11 cellular contexts compared by ENCODE assay signal in genomic region chr10:75208177-75208576, GRCh38. TPM values are rescaled to one million over a fixed set of nuclear protein-coding genes. Genes with fewer than 3 reads are reported as not detected.
DNase-seq lines count a peak whose midpoint lies in the region; ATAC-seq and TF ChIP-seq lines count a peak whose summit lies in the region.
"Had no signal": no experiment of that assay in that cellular context is flagged by ENCODE, and none has a peak within 500 bp of the region (broad histone marks: within the 10 kb centered on the region; RNA-seq: fewer than 3 reads in every experiment).

No MANE protein-coding gene starts in this region.

- H3K36me3 ChIP-seq in PC-3 (ENCODE audit: low read depth, low read length) (peaks cover 18% of the 10 kb centered on the region), psoas muscle (ENCODE audit: insufficient read depth in 1 of 2, low read depth in 1 of 2) (peaks cover 0 to 16% of the 10 kb centered on the region in 2 donors), SK-N-SH (replicated peaks in 1 of 2; ENCODE audit: control insufficient read depth in 1 of 2, insufficient read depth in 2 of 2, low read length in 1 of 2) (peaks cover 5 to 14% of the 10 kb centered on the region in 2 experiments)

- BruUV-seq in PC-3 (replicated peaks; lab: Mats Ljungman, UMichigan): no TSS peak

- no peaks in the 10 kb centered on the region for H3K27me3 ChIP-seq in PC-3 (ENCODE audit: low read length)
- H3K27me3 ChIP-seq in psoas muscle (ENCODE audit: insufficient read depth in 3 of 3, low read length in 2 of 3): no peaks in the 10 kb centered on the region
- H3K27me3 ChIP-seq in SK-N-SH (ENCODE audit: insufficient read depth): no peaks in the 10 kb centered on the region
- H3K27me3 ChIP-seq: SJSA1 had no signal

- no peak overlapping the region for H2AFZ ChIP-seq in PC-3 (ENCODE audit: low read length)
- H2AFZ ChIP-seq in SK-N-SH (ENCODE audit: low read depth): no peak overlapping the region

- H3K4me3 ChIP-seq in PC-3 (ENCODE audit: low read length) (no peak overlapping the region), psoas muscle (no peak overlapping the region), SK-N-SH (ENCODE audit: low read depth in 2 of 2, low read length in 1 of 2) (no peak overlapping the region)
- H3K4me3 ChIP-seq: HAP-1, SJSA1 had no signal

- WGBS in psoas muscle, 3 donors: 55 to 64% (median 58%) methylated on average over 4 of the region's 4 CpGs
- 84% methylated on average over 4 of the region's 4 CpGs for WGBS in SK-N-SH (ENCODE audit: low lambda C conversion rate)

- H3K9me2 ChIP-seq in PC-3 (replicated peaks; ENCODE audit: low read length) (no peaks in the 10 kb centered on the region), SK-N-SH (no peaks in the 10 kb centered on the region)

- H3K4me1 ChIP-seq in PC-3 (ENCODE audit: insufficient read depth, low read length) (peaks cover 41% of the 10 kb centered on the region), psoas muscle (peaks cover 48% of the 10 kb centered on the region), SK-N-SH (ENCODE audit: control insufficient read depth in 1 of 2, insufficient read depth in 2 of 2, low read depth in 1 of 2, low read length in 1 of 2) (peaks cover 13 to 15% of the 10 kb centered on the region in 2 experiments; a peak in 3 of 4 replicates)

- H3K4me2 ChIP-seq in PC-3 (ENCODE audit: low read length) (peak overlapping the region; percentile 1; the same call in 1 of the 2 replicates), SK-N-SH (no peak overlapping the region)

- no peak for TF ChIP-seq RAD21 in SK-N-SH (IDR thresholded peaks at IDR 0.05; ENCODE audit: low read length)

- no peak for TF ChIP-seq EP300 in SK-N-SH (IDR thresholded peaks at IDR 0.05; ENCODE audit: borderline replicate concordance in 1 of 2, low read depth in 1 of 2, low read length in 1 of 2)

- ATAC-seq in PC-3 (no peak), esophagus mucosa (peak; percentile 55), psoas muscle (peak in 2 of 4 donors; percentile 5 to 21)

- TF ChIP-seq CTCF in PC-3 (conservative IDR thresholded peaks at IDR 0.05; ENCODE audit: low read depth, low read length) (no peak), psoas muscle (IDR thresholded peaks at IDR 0.05) (no peak), SK-N-SH (IDR thresholded peaks at IDR 0.05) (no peak)

- intact Hi-C loops in PC-3 (cut with micrococcal nuclease) (no loop called here), psoas muscle (cut with DNase I) (no loop called here)

- H3F3A ChIP-seq in PC-3 (ENCODE audit: low read length, unreplicated experiment): no peaks in the 10 kb centered on the region
- H3F3A ChIP-seq in SK-N-SH (replicated peaks; ENCODE audit: insufficient read depth): peaks cover 15% of the 10 kb centered on the region

- peaks cover 27% of the 10 kb centered on the region for H3K79me2 ChIP-seq in PC-3 (ENCODE audit: low read length)
- peaks cover 26% of the 10 kb centered on the region for H3K79me2 ChIP-seq in SK-N-SH (ENCODE audit: insufficient read depth)

- POLR2A ChIA-PET in PC-3 (lab: Charles Lee; ENCODE audit: unreplicated experiment) (interaction anchor here (0.5 kb wide), 1 partner anchor 20 kb away, joined by 4 read pairs; no protein-coding TSS in a partner anchor), SK-N-SH (lab: Yijun Ruan, JAX) (no interaction called here)

- CTCF ChIA-PET in PC-3 (lab: Charles Lee) (interaction anchor here (2.0 kb wide), 1 partner anchor 27 kb away, joined by 6 read pairs; the partner anchor contains the start of gene COMTD1), SK-N-SH (lab: Yijun Ruan, JAX) (interaction anchor here (1.1 to 1.7 kb wide), 3 partner anchors 21 to 964 kb away, joined by 3 to 4 read pairs (median 4); partner anchors contain the start of gene COMTD1)

- peak; percentile 58 for DNase-seq in ELR (ENCODE audit: low read depth)
- DNase-seq in PC-3: peak; percentile 70
- no peak for DNase-seq in psoas muscle
- no peak for DNase-seq in NOMO-1 treated with DMSO at 0.1 percent for 48 hours (lab: John Stamatoyannopoulos, UW; ENCODE audit: unreplicated experiment)
- no peak for DNase-seq in SK-N-SH
- DNase-seq in amygdala (lab: John Stamatoyannopoulos, UW): no peak
- DNase-seq: activated naive CD4-positive, alpha-beta T cell; NCI-H1105 treated with DMSO at 0.1 percent for 48 hours had no signal

- peak overlapping the region; percentile 0; the same call in 1 of the 2 replicates for H3K27ac ChIP-seq in PC-3 (ENCODE audit: low read length)
- H3K27ac ChIP-seq in psoas muscle: peak overlapping the region; percentile 100
- peak overlapping the region in 1 of 2 experiments; percentile 9; a peak in 1 of 4 replicates for H3K27ac ChIP-seq in SK-N-SH (ENCODE audit: low read depth in 2 of 2, low read length in 1 of 2)
- H3K27ac ChIP-seq: SJSA1 had no signal

- H3K9me3 ChIP-seq in PC-3 (ENCODE audit: low read length): no peaks in the 10 kb centered on the region
- no peaks in the 10 kb centered on the region for H3K9me3 ChIP-seq in psoas muscle
- H3K9me3 ChIP-seq in SK-N-SH: no peaks in the 10 kb centered on the region
- H3K9me3 ChIP-seq: HAP-1, SJSA1 had no signal

- H4K20me1 ChIP-seq in PC-3 (ENCODE audit: low read length): peaks cover 23% of the 10 kb centered on the region
- peaks cover 15% of the 10 kb centered on the region for H4K20me1 ChIP-seq in SK-N-SH (ENCODE audit: insufficient read depth)

- H3K9ac ChIP-seq in PC-3 (ENCODE audit: low read length) (no peak overlapping the region), SK-N-SH (no peak overlapping the region)

TF ChIP-seq in SK-N-SH, 30 proteins besides CTCF, POLR2A, EP300 and RAD21 (continues in another document):
- TF ChIP-seq USF2 (IDR thresholded peaks at IDR 0.05; ENCODE audit: borderline replicate concordance, low read depth, low read length) (no peak), REST (IDR thresholded peaks at IDR 0.05; ENCODE audit: low read depth, low read length) (no peak), NFIC (IDR thresholded peaks at IDR 0.05; ENCODE audit: borderline replicate concordance) (no peak), IRF3 (IDR thresholded peaks at IDR 0.05; ENCODE audit: low read depth, low read length) (no peak), NRF1 (IDR thresholded peaks at IDR 0.05; ENCODE audit: low read depth, low read length) (no peak), SIN3A (IDR thresholded peaks at IDR 0.05; ENCODE audit: borderline replicate concordance, low read depth, low read length) (no peak), TEAD4 (IDR thresholded peaks at IDR 0.05; ENCODE audit: borderline replicate concordance, insufficient read depth) (no peak), RXRA (IDR thresholded peaks at IDR 0.05; ENCODE audit: borderline replicate concordance, low read depth) (no peak), MEF2A (IDR thresholded peaks at IDR 0.05; ENCODE audit: borderline replicate concordance, low read depth) (no peak), SMC3 (IDR thresholded peaks at IDR 0.05; ENCODE audit: low read depth, low read length) (no peak)

RNA-seq across cellular contexts. Expression of gene VDAC2, which starts 2.4 kb away (rescaled TPM):
- total RNA-seq in PC-3 (2014; rRNA removed) (463 and 542 TPM in 2 replicates), esophagus mucosa (356 TPM), psoas muscle (100 to 1,000 TPM; 314 to 546 (median 399) TPM)
- polyA plus RNA-seq in psoas muscle (100 to 1,000 TPM; 391 to 770 (median 432) TPM), SK-N-SH (2012; rRNA removed) (98.3 and 101 TPM in 2 replicates)
- 139 and 170 TPM in 2 replicates for polyA plus RNA-seq in SK-N-SH (2012; cell fraction: cytosol; rRNA removed)
- polyA plus RNA-seq in SK-N-SH (2012; cell fraction: nucleus; rRNA removed): 38.3 and 75.9 TPM in 2 replicates

RNA-seq across cellular contexts. Expression of gene COMTD1, which starts 27.6 kb away (rescaled TPM):
- total RNA-seq in PC-3 (2014; rRNA removed): 183 and 214 TPM in 2 replicates
- 106 TPM for total RNA-seq in esophagus mucosa
- total RNA-seq in psoas muscle: 10 to 100 TPM; 15.2 to 38.8 (median 21.2) TPM
- 10 to 100 TPM in 2 of 3 donors, 1 to 10 TPM in 1; 5.8 to 54.7 (median 49.3) TPM for polyA plus RNA-seq in psoas muscle
- 7.6 and 8.0 TPM in 2 replicates for polyA plus RNA-seq in SK-N-SH (2012; rRNA removed)
- 2.3 and 5.3 TPM in 2 replicates for polyA plus RNA-seq in SK-N-SH (2012; cell fraction: cytosol; rRNA removed)
- polyA plus RNA-seq in SK-N-SH (2012; cell fraction: nucleus; rRNA removed): 29.6 and 54.1 TPM in 2 replicates

Comparison
In these comparisons a context has a peak if more than half of its experiments do, and no peak if none do; other contexts are left out.
1. DNase-seq: peak in ELR (single experiment) and PC-3 (single experiment); none in psoas muscle (0 of 2), NOMO-1 treated with DMSO at 0.1 percent for 48 hours (single experiment), SK-N-SH (single experiment) and amygdala (0 of 56).